ENCODE assay signal across 31 cellular contexts in genomic region chr6:143807103-143807425, GRCh38. TPM values are rescaled to one million over a fixed set of nuclear protein-coding genes. Genes with fewer than 3 reads are reported as not detected.
A peak's percentile ranks its signal among the peaks of the same experiment; 100 is the strongest.
DNase-seq lines count a peak whose midpoint lies in the region; ATAC-seq and TF ChIP-seq lines count a peak whose summit lies in the region.
"Had no signal": no experiment of that assay in that cellular context is flagged by ENCODE, and none has a peak within 500 bp of the region (broad histone marks: within the 10 kb centered on the region; RNA-seq: fewer than 3 reads in every experiment).

No MANE protein-coding gene starts in this region.

- TF ChIP-seq CTCF in HL-60 (IDR thresholded peaks at IDR 0.05; ENCODE audit: insufficient read depth, low read length): no peak
- TF ChIP-seq CTCF in ascending aorta (IDR thresholded peaks at IDR 0.05): no peak
- no peak for TF ChIP-seq CTCF in smooth muscle cell (IDR thresholded peaks at IDR 0.05; ENCODE audit: borderline replicate concordance, insufficient read depth, poor library complexity, severe bottlenecking)

- H3K4me3 Mint-ChIP-seq in activated T-cell treated with anti-CD3 and anti-CD28 coated beads, Interleukin-2, amount 50 U/mL, for 4 hours: peak overlapping the region; percentile 33
- H3K4me3 Mint-ChIP-seq: activated B cell treated with CpG ODN at 0.5 μM for 24 hours, H9, naive B cell, type B pancreatic cell had no signal

- intact Hi-C loops in ascending aorta (cut with DNase I): no loop called here

- H3K9me3 ChIP-seq in ascending aorta (no peaks in the 10 kb centered on the region), smooth muscle cell (replicated peaks; ENCODE audit: low read depth) (no peaks in the 10 kb centered on the region)
- H3K9me3 ChIP-seq: BLaER1, body of pancreas, Caco-2, Peyer's patch had no signal

- H3K9me3 Mint-ChIP-seq in activated T-cell treated with anti-CD3 and anti-CD28 coated beads, Interleukin-2, amount 50 U/mL, for 4 hours: no peaks in the 10 kb centered on the region
- H3K9me3 Mint-ChIP-seq: activated B cell treated with CpG ODN at 0.5 μM for 24 hours, H9, naive B cell, type B pancreatic cell had no signal

- peaks cover 0 to 20% of the 10 kb centered on the region in 2 donors for H3K4me1 ChIP-seq in ascending aorta
- H3K4me1 ChIP-seq in smooth muscle cell (ENCODE audit: low read depth): peaks cover 3% of the 10 kb centered on the region
- H3K4me1 ChIP-seq: BLaER1, Caco-2, Peyer's patch had no signal

- no peaks in the 10 kb centered on the region for H3K27me3 Mint-ChIP-seq in activated T-cell treated with anti-CD3 and anti-CD28 coated beads, Interleukin-2, amount 50 U/mL, for 4 hours (ENCODE audit: low read depth)
- H3K27me3 Mint-ChIP-seq: activated B cell treated with CpG ODN at 0.5 μM for 24 hours, naive B cell, type B pancreatic cell had no signal

- no peaks in the 10 kb centered on the region for H4K20me1 ChIP-seq in smooth muscle cell (ENCODE audit: low read depth)
- H4K20me1 ChIP-seq: BLaER1 had no signal

- no peak for DNase-seq in activated T-cell treated with anti-CD3 and anti-CD28 coated beads, Interleukin-2, amount 50 U/mL, for 4 hours
- DNase-seq in activated T-cell treated with anti-CD3 and anti-CD28 coated beads, Interleukin-2, amount 50 U/mL, for 48 hours: no peak
- DNase-seq in HL-60 (ENCODE audit: low read depth in 1 of 2, low spot score in 1 of 2): no peak
- no peak for DNase-seq in ascending aorta (ENCODE audit: low spot score in 2 of 2)
- no peak for DNase-seq in smooth muscle cell (lab: John Stamatoyannopoulos, UW; ENCODE audit: unreplicated experiment)
- DNase-seq in C1 segment of cervical spinal cord (lab: John Stamatoyannopoulos, UW): no peak
- no peak for DNase-seq in DMS 273 treated with DMSO at 0.1 percent for 48 hours (lab: John Stamatoyannopoulos, UW)
- DNase-seq: activated B cell treated with CpG ODN at 0.5 μM for 24 hours, Caco-2, DMS79, H9, KG1, left ventricle myocardium superior, naive B cell, NCI-H1417, NCI-H2081 treated with DMSO at 0.1 percent for 48 hours, NCI-H345, occipital lobe, Peyer's patch, SHP77 treated with DMSO at 0.1 percent for 48 hours, T1000 had no signal

- H2AFZ ChIP-seq in smooth muscle cell (ENCODE audit: low read depth): no peak overlapping the region

- no peak for ATAC-seq in activated T-cell treated with anti-CD3 and anti-CD28 coated beads, Interleukin-2, amount 50 U/mL, for 4 hours
- ATAC-seq in GM19397 (IDR thresholded peaks at IDR 0.05; ENCODE audit: unreplicated experiment): no peak
- ATAC-seq: body of pancreas, left ventricle myocardium superior had no signal

- peaks cover 3% of the 10 kb centered on the region for H3K79me2 ChIP-seq in smooth muscle cell (ENCODE audit: low read depth)

- peak overlapping the region; percentile 73 for H3K4me2 ChIP-seq in smooth muscle cell
- H3K4me2 ChIP-seq: BLaER1 had no signal

- peaks cover 50% of the 10 kb centered on the region for H3K4me1 Mint-ChIP-seq in activated T-cell treated with anti-CD3 and anti-CD28 coated beads, Interleukin-2, amount 50 U/mL, for 4 hours (ENCODE audit: low read depth)
- H3K4me1 Mint-ChIP-seq: activated B cell treated with CpG ODN at 0.5 μM for 24 hours, naive B cell had no signal

- H3K36me3 Mint-ChIP-seq in activated T-cell treated with anti-CD3 and anti-CD28 coated beads, Interleukin-2, amount 50 U/mL, for 4 hours (ENCODE audit: insufficient read depth): peaks cover 19% of the 10 kb centered on the region

- WGBS in smooth muscle cell (ENCODE audit: low lambda C conversion rate): 93% methylated on average over 2 of the region's 2 CpGs

- H3K4me3 ChIP-seq in HL-60 (replicated peaks; ENCODE audit: insufficient read depth, low read length): no peak overlapping the region
- no peak overlapping the region for H3K4me3 ChIP-seq in ascending aorta
- H3K4me3 ChIP-seq in smooth muscle cell: no peak overlapping the region
- H3K4me3 ChIP-seq: BLaER1, body of pancreas, Peyer's patch had no signal

- H3F3A ChIP-seq in smooth muscle cell (ENCODE audit: low read depth): peaks cover 20% of the 10 kb centered on the region

- H3K27ac ChIP-seq in HL-60 (replicated peaks) (peak overlapping the region; percentile 60), ascending aorta (peak overlapping the region; percentile 62 to 73), smooth muscle cell (ENCODE audit: low read depth) (peak overlapping the region; percentile 98)
- H3K27ac ChIP-seq: BLaER1, body of pancreas, Peyer's patch had no signal

- H3K27me3 ChIP-seq in HL-60 (ENCODE audit: insufficient read depth, poor library complexity, severe bottlenecking): no peaks in the 10 kb centered on the region
- no peaks in the 10 kb centered on the region for H3K27me3 ChIP-seq in ascending aorta
- H3K27me3 ChIP-seq in smooth muscle cell (ENCODE audit: low read depth): no peaks in the 10 kb centered on the region
- H3K27me3 ChIP-seq: BLaER1, body of pancreas, Peyer's patch had no signal

- H3K36me3 ChIP-seq in ascending aorta: no peaks in the 10 kb centered on the region
- peaks cover 5% of the 10 kb centered on the region for H3K36me3 ChIP-seq in smooth muscle cell (ENCODE audit: low read depth)

- H3K9ac ChIP-seq in smooth muscle cell (ENCODE audit: low read depth): peak overlapping the region; percentile 75
- H3K9ac ChIP-seq: BLaER1 had no signal

RNA-seq across cellular contexts. Expression of gene LTV1, which starts 36.1 kb away (rescaled TPM):
- total RNA-seq in activated T-cell treated with anti-CD3 and anti-CD28 coated beads, Interleukin-2, amount 50 U/mL, for 4 hours: 10 to 100 TPM; 91.5 to 98.9 (median 96.2) TPM
- 4.6 TPM for total RNA-seq in ascending aorta
- 17.1 and 17.4 TPM in 2 replicates for total RNA-seq in smooth muscle cell
- 15.4 and 22.5 TPM in 2 replicates for polyA plus RNA-seq in smooth muscle cell

RNA-seq across cellular contexts. Expression of gene ZC2HC1B, which starts 57.2 kb away (rescaled TPM):
- total RNA-seq in activated T-cell treated with anti-CD3 and anti-CD28 coated beads, Interleukin-2, amount 50 U/mL, for 4 hours: not detected
- total RNA-seq in ascending aorta (not detected), smooth muscle cell (not detected in 2 replicates)
- not detected in 2 replicates for polyA plus RNA-seq in smooth muscle cell
- total RNA-seq: body of pancreas, Caco-2, cerebellum, H9, HT-29, left ventricle myocardium superior, Peyer's patch, skeletal muscle tissue, subcutaneous adipose tissue had no signal
- polyA plus RNA-seq: AG04450, keratinocyte had no signal
